In the genomic region with DNA sequence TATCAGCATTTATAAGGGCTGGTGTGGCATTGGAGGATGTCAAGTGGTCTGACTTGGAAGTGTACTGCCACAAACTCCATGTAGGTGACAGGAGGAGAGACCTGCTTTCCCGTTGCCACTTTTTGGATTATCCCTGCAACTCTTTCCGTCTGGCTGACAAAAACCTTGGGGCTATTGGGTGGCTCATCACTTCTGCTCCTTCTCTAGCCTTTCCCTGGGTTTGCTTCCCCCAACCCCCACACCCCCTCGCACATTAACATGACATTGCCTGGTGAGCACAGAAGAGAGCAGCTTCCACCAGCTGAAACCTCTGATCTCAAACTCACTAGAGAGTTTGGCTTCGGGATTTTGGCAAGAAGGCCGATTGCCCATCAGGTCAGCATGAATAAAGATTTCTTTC, we compare ENCODE assay signal across 28 cellular contexts. TPM values are rescaled to one million over a fixed set of nuclear protein-coding genes. Genes with fewer than 3 reads are reported as not detected.
A peak's percentile ranks its signal among the peaks of the same experiment; 100 is the strongest.
DNase-seq lines count a peak whose midpoint lies in the region; ATAC-seq, FAIRE-seq and TF ChIP-seq lines count a peak whose summit lies in the region.
"Had no signal": no experiment of that assay in that cellular context is flagged by ENCODE, and none has a peak within 500 bp of the region (broad histone marks: within the 10 kb centered on the region; RNA-seq: fewer than 3 reads in every experiment).

No MANE protein-coding gene starts in this region.

- no peaks in the 10 kb centered on the region for H3K79me2 ChIP-seq in GM23338 (replicated peaks; ENCODE audit: insufficient read depth)

- H3K4me1 Mint-ChIP-seq in GM23338: peaks cover 60% of the 10 kb centered on the region
- H3K4me1 Mint-ChIP-seq: activated CD4-positive, alpha-beta T cell treated with anti-CD3 and anti-CD28 coated beads for 36 hours; stimulated activated naive B cell treated with anti-CD40 and anti-IgM and Interleukin-4, amounts not matched to agents 10 μg/mL and 1 μg/mL and 100 μg/mL, for 72 hours had no signal

- peak; percentile 81 for ATAC-seq in GM23338
- ATAC-seq in pancreas: peak in 3 of 4 donors; percentile 17 to 35 (median 21)
- no peak for ATAC-seq in HG03095 (IDR thresholded peaks at IDR 0.05; ENCODE audit: unreplicated experiment)
- ATAC-seq: activated CD4-positive, alpha-beta T cell treated with anti-CD3 and anti-CD28 coated beads for 36 hours; GM12878; stimulated activated naive B cell treated with anti-CD40 and anti-IgM and Interleukin-4, amounts not matched to agents 10 μg/mL and 1 μg/mL and 100 μg/mL, for 72 hours had no signal

- peak overlapping the region; percentile 89 for H3K27ac Mint-ChIP-seq in GM23338
- H3K27ac Mint-ChIP-seq: activated CD4-positive, alpha-beta T cell treated with anti-CD3 and anti-CD28 coated beads for 36 hours; stimulated activated naive B cell treated with anti-CD40 and anti-IgM and Interleukin-4, amounts not matched to agents 10 μg/mL and 1 μg/mL and 100 μg/mL, for 72 hours; T-helper 1 cell treated with Interleukin-12 subunit alpha and Interleukin-12 subunit beta and Interleukin-4 antibody, amounts not matched to agents 30 μg/mL and 1 μg/mL, for 36 hours had no signal

- no peaks in the 10 kb centered on the region for H3K9me3 Mint-ChIP-seq in GM23338
- H3K9me3 Mint-ChIP-seq: stimulated activated naive B cell treated with anti-CD40 and anti-IgM and Interleukin-4, amounts not matched to agents 10 μg/mL and 1 μg/mL and 100 μg/mL, for 72 hours; T-helper 1 cell treated with Interleukin-12 subunit alpha and Interleukin-12 subunit beta and Interleukin-4 antibody, amounts not matched to agents 30 μg/mL and 1 μg/mL, for 36 hours had no signal

- peak overlapping the region; percentile 63 for H3K4me3 Mint-ChIP-seq in GM23338
- H3K4me3 Mint-ChIP-seq: activated CD4-positive, alpha-beta T cell treated with anti-CD3 and anti-CD28 coated beads for 36 hours; stimulated activated naive B cell treated with anti-CD40 and anti-IgM and Interleukin-4, amounts not matched to agents 10 μg/mL and 1 μg/mL and 100 μg/mL, for 72 hours; T-helper 1 cell treated with Interleukin-12 subunit alpha and Interleukin-12 subunit beta and Interleukin-4 antibody, amounts not matched to agents 30 μg/mL and 1 μg/mL, for 36 hours had no signal

- H3K4me2 ChIP-seq in GM23338: peak overlapping the region; percentile 46
- H3K4me2 ChIP-seq: BLaER1 had no signal

- no peak for TF ChIP-seq CTCF in GM23338 (conservative IDR thresholded peaks at IDR 0.05; ENCODE audit: low read depth in 2 of 2)
- no peak for TF ChIP-seq CTCF in pancreas (IDR thresholded peaks at IDR 0.05)

- H3K9me2 ChIP-seq in GM23338 (ENCODE audit: insufficient read depth): no peaks in the 10 kb centered on the region

- H4K20me1 ChIP-seq in GM23338 (replicated peaks; ENCODE audit: insufficient read depth): no peaks in the 10 kb centered on the region
- H4K20me1 ChIP-seq: BLaER1 had no signal

- no peak overlapping the region; the same call in 1 of the 2 replicates for H3K27ac ChIP-seq in GM23338 (ENCODE audit: low read depth)
- peak overlapping the region in 3 of 4 donors; percentile 25 to 55 (median 54) for H3K27ac ChIP-seq in pancreas
- no peak overlapping the region for H3K27ac ChIP-seq in effector memory CD4-positive, alpha-beta T cell (ENCODE audit: insufficient read depth, low read length, poor library complexity, severe bottlenecking)
- H3K27ac ChIP-seq: BLaER1, SK-N-MC, thoracic aorta had no signal

- peaks cover 4% of the 10 kb centered on the region for H3K27me3 Mint-ChIP-seq in GM23338 (ENCODE audit: insufficient read depth, low read depth, poor library complexity)

- no peaks in the 10 kb centered on the region for H3K36me3 ChIP-seq in GM23338 (ENCODE audit: insufficient read depth)
- H3K36me3 ChIP-seq in NT2/D1 (ENCODE audit: insufficient read depth, insufficient read length, low read length): no peaks in the 10 kb centered on the region
- no peaks in the 10 kb centered on the region for H3K36me3 ChIP-seq in pancreas
- no peaks in the 10 kb centered on the region for H3K36me3 ChIP-seq in effector memory CD4-positive, alpha-beta T cell (ENCODE audit: control insufficient read depth, insufficient read depth, low read length)
- H3K36me3 ChIP-seq: BLaER1, spleen, thoracic aorta had no signal

- H3K9me3 ChIP-seq in NT2/D1 (ENCODE audit: insufficient read depth, low read length) (no peaks in the 10 kb centered on the region), pancreas (no peaks in the 10 kb centered on the region)
- H3K9me3 ChIP-seq in effector memory CD4-positive, alpha-beta T cell (ENCODE audit: control insufficient read depth, low read length): peaks cover 2% of the 10 kb centered on the region
- H3K9me3 ChIP-seq: BLaER1, spleen, thoracic aorta had no signal

- peaks cover 53% of the 10 kb centered on the region for H3K4me1 ChIP-seq in GM23338 (ENCODE audit: insufficient read depth)
- H3K4me1 ChIP-seq in NT2/D1 (ENCODE audit: insufficient read depth, insufficient read length): peaks cover 8% of the 10 kb centered on the region
- peaks cover 7 to 31% (median 27%) of the 10 kb centered on the region in 3 donors for H3K4me1 ChIP-seq in pancreas
- no peaks in the 10 kb centered on the region for H3K4me1 ChIP-seq in effector memory CD4-positive, alpha-beta T cell (ENCODE audit: control insufficient read depth, insufficient read depth, low read length, poor library complexity, severe bottlenecking)
- H3K4me1 ChIP-seq: BLaER1 had no signal

- intact Hi-C loops in pancreas (cut with DNase I): no loop called here

- H2AFZ ChIP-seq in GM23338: 0 out of 2 replicates have a peak overlapping the region, but pooled peaks have one; percentile 30

- H3K36me3 Mint-ChIP-seq in GM23338 (ENCODE audit: low read depth): no peaks in the 10 kb centered on the region
- H3K36me3 Mint-ChIP-seq: stimulated activated naive B cell treated with anti-CD40 and anti-IgM and Interleukin-4, amounts not matched to agents 10 μg/mL and 1 μg/mL and 100 μg/mL, for 72 hours had no signal

- H3K27me3 ChIP-seq in GM23338 (ENCODE audit: insufficient read depth) (no peaks in the 10 kb centered on the region), NT2/D1 (ENCODE audit: insufficient read depth, insufficient read length) (no peaks in the 10 kb centered on the region), pancreas (no peaks in the 10 kb centered on the region)
- no peaks in the 10 kb centered on the region for H3K27me3 ChIP-seq in effector memory CD4-positive, alpha-beta T cell (replicated peaks; ENCODE audit: control insufficient read depth, insufficient read depth, low read length, poor library complexity, severe bottlenecking)
- H3K27me3 ChIP-seq: BLaER1, spleen had no signal

- H3K9ac ChIP-seq in NT2/D1 (ENCODE audit: insufficient read length, low read depth): peak overlapping the region; percentile 38
- H3K9ac ChIP-seq: BLaER1 had no signal

- no peaks in the 10 kb centered on the region for H3F3A ChIP-seq in GM23338 (replicated peaks; ENCODE audit: low read depth)

- WGBS in pancreas, 2 donors: 22 to 26% methylated on average over 5 of the region's 5 CpGs

- DNase-seq in GM23338 (ENCODE audit: low spot score) (peak; percentile 82), NT2/D1 (ENCODE audit: low read depth, low spot score) (peak; percentile 94), iPS DF 19.7 (ENCODE audit: low read depth, low spot score) (peak; percentile 60), pancreas (no peak), OCI-M1 (lab: John Stamatoyannopoulos, UW) (no peak)
- no peak for DNase-seq in effector CD8-positive, alpha-beta T cell (lab: John Stamatoyannopoulos, UW)
- DNase-seq in effector memory CD4-positive, alpha-beta T cell: no peak
- DNase-seq: activated CD4-positive, alpha-beta T cell treated with anti-CD3 and anti-CD28 coated beads for 36 hours; activated effector memory CD4-positive, alpha-beta T cell treated with anti-CD3 and anti-CD28 coated beads, Interleukin-2, amount 50 U/mL, for 16 hours; COR-L47; DND-41; effector CD4-positive, alpha-beta T cell; foreskin fibroblast; hypothalamus; kidney glomerular epithelial cell; mesenchymal stem cell; NCI-H146; NCI-H524; occipital lobe; spleen; stimulated activated CD4-positive, alpha-beta T cell treated with anti-CD3 and anti-CD28 coated beads, Interleukin-4, amount 100 ng/mL, for 1 hour; stimulated activated naive B cell treated with anti-CD40 and anti-IgM and Interleukin-4, amounts not matched to agents 10 μg/mL and 1 μg/mL and 100 μg/mL, for 72 hours had no signal

- FAIRE-seq in pancreas (lab: Jason Lieb, UNC): no peak
- FAIRE-seq: GM12878 had no signal

- H3K4me3 ChIP-seq in GM23338: peak overlapping the region; percentile 15; the same call in 1 of the 2 replicates
- H3K4me3 ChIP-seq in NT2/D1 (ENCODE audit: insufficient read length, low read depth): peak overlapping the region; percentile 3
- H3K4me3 ChIP-seq in pancreas: peak overlapping the region in 1 of 4 donors; percentile 1
- no peak overlapping the region for H3K4me3 ChIP-seq in effector memory CD4-positive, alpha-beta T cell (ENCODE audit: insufficient read depth, low read depth, low read length, poor library complexity, severe bottlenecking)
- H3K4me3 ChIP-seq: BLaER1, GM12878, SK-N-MC, spleen, thoracic aorta had no signal

TF ChIP-seq in GM23338, 12 proteins besides CTCF, POLR2A, EP300 and RAD21 (continues in another document):
- TF ChIP-seq CREB1 (CRISPR knock-in tag; IDR thresholded peaks at IDR 0.05; ENCODE audit: low read depth): no peak; the same call in 1 of the 2 replicates

RNA-seq across cellular contexts. Expression of a gene that starts 39.2 kb away (rescaled TPM):
- total RNA-seq in GM23338 (2014; rRNA removed; shearing (Covaris generic)): 0.39 and 0.49 TPM in 2 replicates
- 0.66 and 0.92 TPM in 2 replicates for polyA plus RNA-seq in GM23338 (2016; fragmentation: Nextera tagmentation; extraction: Ambion mirVana)
- 10 to 100 TPM; 32.8 to 66.4 (median 38.4) TPM for total RNA-seq in pancreas
- 1 to 10 TPM; 8.4 to 8.9 TPM for polyA plus RNA-seq in pancreas

Comparison
In these comparisons a context has a peak if more than half of its experiments do, and no peak if none do; other contexts are left out.
1. DNase-seq: peak in GM23338 (single experiment), NT2/D1 (single experiment) and iPS DF 19.7 (single experiment); none in pancreas (0 of 6), OCI-M1 (single experiment), effector CD8-positive, alpha-beta T cell (single experiment) and effector memory CD4-positive, alpha-beta T cell (0 of 3).
2. H3K27ac ChIP-seq: peak in pancreas (3 of 4); none in GM23338 (single experiment) and effector memory CD4-positive, alpha-beta T cell (single experiment).
3. RNA of a gene that starts 39.2 kb away (total RNA-seq): 32.8 to 66.4 TPM in pancreas; 0.39 to 0.49 TPM in GM23338; every median in the first group is over 10 times any median in the second.